Comparison of ENCODE assay signal across 21 cellular contexts in the genomic region with DNA sequence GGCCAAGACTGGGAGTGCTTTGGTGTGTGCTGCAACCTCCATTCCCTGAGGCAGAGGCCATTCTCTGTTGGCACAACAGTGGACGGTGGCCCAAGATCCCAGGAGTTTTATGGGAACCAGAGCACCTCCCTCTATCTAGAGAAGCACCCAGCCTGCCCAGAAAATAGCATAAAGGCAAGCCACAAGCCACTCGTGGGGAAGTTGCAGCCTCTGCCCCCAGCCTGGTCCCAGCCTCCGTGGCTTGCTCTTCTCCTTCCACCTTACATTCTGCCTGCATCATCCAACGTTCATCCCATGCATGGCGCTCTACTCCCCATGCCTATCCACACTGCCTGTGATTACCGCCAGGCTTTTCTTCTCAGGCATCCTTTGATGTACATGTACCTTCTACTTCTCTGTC. TPM values are rescaled to one million over a fixed set of nuclear protein-coding genes. Genes with fewer than 3 reads are reported as not detected.
DNase-seq lines count a peak whose midpoint lies in the region; ATAC-seq and TF ChIP-seq lines count a peak whose summit lies in the region.
"Had no signal": no experiment of that assay in that cellular context is flagged by ENCODE, and none has a peak within 500 bp of the region (broad histone marks: within the 10 kb centered on the region; RNA-seq: fewer than 3 reads in every experiment).

No MANE protein-coding gene starts in this region.

- intact Hi-C loops in activated CD4-positive, alpha-beta T cell treated with anti-CD3 and anti-CD28 coated beads for 36 hours (cut with DNase I, micrococcal nuclease), result no loop called here
- intact Hi-C loops in CD4-positive, alpha-beta memory T cell (cut with micrococcal nuclease), result no loop called here
- intact Hi-C loops in activated T-helper 1 cell treated with anti-CD3 and anti-CD28 coated beads, Interleukin-12 subunit alpha, Interleukin-12 subunit beta, Interleukin-2, Interleukin-4 antibody, amounts not matched to agents 30 ng/mL and 10 ng/mL and 1 ng/mL, durations not matched to agents 14 hours and 24 hours and 36 hours (cut with micrococcal nuclease), result no loop called here

- peak overlapping the region; percentile 27 for H3K27ac Mint-ChIP-seq in activated CD4-positive, alpha-beta T cell treated with anti-CD3 and anti-CD28 coated beads for 36 hours
- peak overlapping the region; percentile 15 to 94 (median 78) for H3K27ac Mint-ChIP-seq in CD4-positive, alpha-beta memory T cell
- peak overlapping the region; percentile 76 for H3K27ac Mint-ChIP-seq in activated T-helper 1 cell treated with anti-CD3 and anti-CD28 coated beads, Interleukin-12 subunit alpha, Interleukin-12 subunit beta, Interleukin-2, Interleukin-4 antibody, amounts not matched to agents 30 ng/mL and 10 ng/mL and 1 ng/mL, durations not matched to agents 14 hours and 24 hours and 36 hours
- peak overlapping the region in 1 of 2 donors; percentile 56 for H3K27ac Mint-ChIP-seq in natural killer cell treated with Interleukin-12 subunit alpha and Interleukin-12 subunit beta and Interleukin-15 and Interleukin-18, amount 100 ng/mL, for 72 hours
- H3K27ac Mint-ChIP-seq: activated naive CD4-positive, alpha-beta T cell treated with anti-CD3 and anti-CD28 coated beads, Interleukin-2, amount 50 U/mL, for 72 hours had no signal

- H3K9me3 Mint-ChIP-seq in activated CD4-positive, alpha-beta T cell treated with anti-CD3 and anti-CD28 coated beads for 36 hours (ENCODE audit: low read depth), result no peaks in the 10 kb centered on the region
- no peaks in the 10 kb centered on the region for H3K9me3 Mint-ChIP-seq in CD4-positive, alpha-beta memory T cell
- no peaks in the 10 kb centered on the region for H3K9me3 Mint-ChIP-seq in activated T-helper 1 cell treated with anti-CD3 and anti-CD28 coated beads, Interleukin-12 subunit alpha, Interleukin-12 subunit beta, Interleukin-2, Interleukin-4 antibody, amounts not matched to agents 30 ng/mL and 10 ng/mL and 1 ng/mL, durations not matched to agents 14 hours and 24 hours and 36 hours
- no peaks in the 10 kb centered on the region for H3K9me3 Mint-ChIP-seq in natural killer cell treated with Interleukin-12 subunit alpha and Interleukin-12 subunit beta and Interleukin-15 and Interleukin-18, amount 100 ng/mL, for 72 hours
- H3K9me3 Mint-ChIP-seq: activated naive CD4-positive, alpha-beta T cell treated with anti-CD3 and anti-CD28 coated beads, Interleukin-2, amount 50 U/mL, for 72 hours had no signal

- no peak overlapping the region for H3K4me3 Mint-ChIP-seq in activated CD4-positive, alpha-beta T cell treated with anti-CD3 and anti-CD28 coated beads for 36 hours
- H3K4me3 Mint-ChIP-seq in CD4-positive, alpha-beta memory T cell, result peak overlapping the region in 2 of 8 donors; percentile 22 to 58
- H3K4me3 Mint-ChIP-seq in activated T-helper 1 cell treated with anti-CD3 and anti-CD28 coated beads, Interleukin-12 subunit alpha, Interleukin-12 subunit beta, Interleukin-2, Interleukin-4 antibody, amounts not matched to agents 30 ng/mL and 10 ng/mL and 1 ng/mL, durations not matched to agents 14 hours and 24 hours and 36 hours, result no peak overlapping the region
- H3K4me3 Mint-ChIP-seq in natural killer cell treated with Interleukin-12 subunit alpha and Interleukin-12 subunit beta and Interleukin-15 and Interleukin-18, amount 100 ng/mL, for 72 hours, result peak overlapping the region; percentile 5

- in situ Hi-C loops in HAP-1 (cut with MboI; ENCODE audit: low sequenced_read_pairs), result no loop called here

- 82% methylated on average over 6 of the region's 6 CpGs for WGBS in suprapubic skin

- peaks cover 53% of the 10 kb centered on the region for H3K36me3 Mint-ChIP-seq in activated CD4-positive, alpha-beta T cell treated with anti-CD3 and anti-CD28 coated beads for 36 hours (ENCODE audit: low read depth)
- H3K36me3 Mint-ChIP-seq in CD4-positive, alpha-beta memory T cell, result peaks cover 52 to 71% of the 10 kb centered on the region in 2 donors
- H3K36me3 Mint-ChIP-seq in activated T-helper 1 cell treated with anti-CD3 and anti-CD28 coated beads, Interleukin-12 subunit alpha, Interleukin-12 subunit beta, Interleukin-2, Interleukin-4 antibody, amounts not matched to agents 30 ng/mL and 10 ng/mL and 1 ng/mL, durations not matched to agents 14 hours and 24 hours and 36 hours (ENCODE audit: low read depth), result peaks cover 78% of the 10 kb centered on the region
- peaks cover 21% of the 10 kb centered on the region for H3K36me3 Mint-ChIP-seq in natural killer cell treated with Interleukin-12 subunit alpha and Interleukin-12 subunit beta and Interleukin-15 and Interleukin-18, amount 100 ng/mL, for 72 hours

- H3K4me1 ChIP-seq in CD4-positive, alpha-beta memory T cell (ENCODE audit: insufficient read depth, low read length), result peaks cover 65% of the 10 kb centered on the region
- H3K4me1 ChIP-seq in suprapubic skin (no peaks in the 10 kb centered on the region), HAP-1 (no peaks in the 10 kb centered on the region)
- H3K4me1 ChIP-seq: tibial artery had no signal

- peaks cover 64% of the 10 kb centered on the region for H3K36me3 ChIP-seq in CD4-positive, alpha-beta memory T cell (ENCODE audit: insufficient read depth, low read length)
- H3K36me3 ChIP-seq in suprapubic skin (peaks cover 83% of the 10 kb centered on the region), HAP-1 (replicated peaks) (peaks cover 42% of the 10 kb centered on the region)

- no peak for ATAC-seq in activated CD4-positive, alpha-beta T cell treated with anti-CD3 and anti-CD28 coated beads for 36 hours
- ATAC-seq in natural killer cell treated with Interleukin-12 subunit alpha and Interleukin-12 subunit beta and Interleukin-15 and Interleukin-18, amount 100 ng/mL, for 72 hours, result no peak
- ATAC-seq: left lobe of liver had no signal

- H3K27ac ChIP-seq in CD4-positive, alpha-beta memory T cell (ENCODE audit: low read depth, low read length), result no peak overlapping the region
- H3K27ac ChIP-seq in suprapubic skin, result no peak overlapping the region
- H3K27ac ChIP-seq: stomach, tibial artery had no signal

- no peaks in the 10 kb centered on the region for H3K27me3 ChIP-seq in CD4-positive, alpha-beta memory T cell (ENCODE audit: insufficient read depth, low read length)
- H3K27me3 ChIP-seq in suprapubic skin (no peaks in the 10 kb centered on the region), HAP-1 (ENCODE audit: low read depth) (no peaks in the 10 kb centered on the region)
- H3K27me3 ChIP-seq: stomach, tibial artery had no signal

- H3K4me1 Mint-ChIP-seq in activated CD4-positive, alpha-beta T cell treated with anti-CD3 and anti-CD28 coated beads for 36 hours, result peaks cover 70% of the 10 kb centered on the region
- peaks cover 49 to 87% (median 68%) of the 10 kb centered on the region in 4 donors for H3K4me1 Mint-ChIP-seq in CD4-positive, alpha-beta memory T cell
- peaks cover 87% of the 10 kb centered on the region for H3K4me1 Mint-ChIP-seq in activated T-helper 1 cell treated with anti-CD3 and anti-CD28 coated beads, Interleukin-12 subunit alpha, Interleukin-12 subunit beta, Interleukin-2, Interleukin-4 antibody, amounts not matched to agents 30 ng/mL and 10 ng/mL and 1 ng/mL, durations not matched to agents 14 hours and 24 hours and 36 hours (ENCODE audit: low read depth)
- peaks cover 36 to 38% of the 10 kb centered on the region in 2 donors for H3K4me1 Mint-ChIP-seq in natural killer cell treated with Interleukin-12 subunit alpha and Interleukin-12 subunit beta and Interleukin-15 and Interleukin-18, amount 100 ng/mL, for 72 hours (ENCODE audit: low read depth in 2 of 2)

- H3K9me3 ChIP-seq in CD4-positive, alpha-beta memory T cell (ENCODE audit: control insufficient read depth in 1 of 2, low read length in 2 of 2), result no peaks in the 10 kb centered on the region
- H3K9me3 ChIP-seq in suprapubic skin (no peaks in the 10 kb centered on the region), HAP-1 (no peaks in the 10 kb centered on the region)
- H3K9me3 ChIP-seq: stomach, tibial artery had no signal

- DNase-seq in activated CD4-positive, alpha-beta T cell treated with anti-CD3 and anti-CD28 coated beads for 36 hours, result no peak
- DNase-seq in activated CD4-positive, alpha-beta T cell treated with anti-CD3 and anti-CD28 coated beads, Interleukin-2, amount 50 U/mL, for 48 hours, result no peak
- DNase-seq in CD4-positive, alpha-beta memory T cell, result no peak
- DNase-seq in activated T-helper 1 cell treated with anti-CD3 and anti-CD28 coated beads, Interleukin-12 subunit alpha, Interleukin-12 subunit beta, Interleukin-2, Interleukin-4 antibody, amounts not matched to agents 30 ng/mL and 10 ng/mL and 1 ng/mL, durations not matched to agents 14 hours and 24 hours and 36 hours (ENCODE audit: low spot score), result no peak
- DNase-seq in natural killer cell treated with Interleukin-12 subunit alpha and Interleukin-12 subunit beta and Interleukin-15 and Interleukin-18, amount 100 ng/mL, for 72 hours (ENCODE audit: low spot score), result peak; percentile 56
- DNase-seq in suprapubic skin (ENCODE audit: low spot score in 2 of 2), result no peak
- DNase-seq in HAP-1 (ENCODE audit: low spot score in 2 of 2), result no peak
- no peak for DNase-seq in stimulated activated CD4-positive, alpha-beta T cell treated with anti-CD3 and anti-CD28 coated beads, Interleukin-2, amount 100 ng/mL, for 48 hours
- DNase-seq: activated CD4-positive, CD25-positive, alpha-beta regulatory T cell treated with anti-CD3 and anti-CD28 coated beads, Interleukin-2, amount 50 U/mL, for 72 hours; central memory CD4-positive, alpha-beta T cell; dermis blood vessel endothelial cell; mesendoderm; NCI-H1105; NCI-H187 treated with DMSO at 0.1 percent for 48 hours; SHP77 treated with DMSO at 0.1 percent for 48 hours; stomach; SW 1271 had no signal

- POLR2A ChIA-PET in activated CD4-positive, alpha-beta T cell treated with anti-CD3 and anti-CD28 coated beads for 36 hours (lab: Charles Lee), result no interaction called here
- POLR2A ChIA-PET in CD4-positive, alpha-beta memory T cell (lab: Charles Lee; ENCODE audit: partially characterized antibody), result interaction anchor here (0.9 kb wide), 1 partner anchor 13 kb away, joined by 5 read pairs; no protein-coding TSS in a partner anchor

- TF ChIP-seq POLR2A in suprapubic skin (IDR thresholded peaks at IDR 0.05), result no peak

- no peaks in the 10 kb centered on the region for H3K27me3 Mint-ChIP-seq in activated CD4-positive, alpha-beta T cell treated with anti-CD3 and anti-CD28 coated beads for 36 hours
- no peaks in the 10 kb centered on the region for H3K27me3 Mint-ChIP-seq in CD4-positive, alpha-beta memory T cell
- no peaks in the 10 kb centered on the region for H3K27me3 Mint-ChIP-seq in activated T-helper 1 cell treated with anti-CD3 and anti-CD28 coated beads, Interleukin-12 subunit alpha, Interleukin-12 subunit beta, Interleukin-2, Interleukin-4 antibody, amounts not matched to agents 30 ng/mL and 10 ng/mL and 1 ng/mL, durations not matched to agents 14 hours and 24 hours and 36 hours (ENCODE audit: insufficient read depth)
- H3K27me3 Mint-ChIP-seq in natural killer cell treated with Interleukin-12 subunit alpha and Interleukin-12 subunit beta and Interleukin-15 and Interleukin-18, amount 100 ng/mL, for 72 hours, result peaks cover 0 to 5% of the 10 kb centered on the region in 2 donors

- TF ChIP-seq EP300 in suprapubic skin (IDR thresholded peaks at IDR 0.05), result no peak

- no peak for TF ChIP-seq CTCF in suprapubic skin (IDR thresholded peaks at IDR 0.05)

- H3K4me3 ChIP-seq in CD4-positive, alpha-beta memory T cell (ENCODE audit: low read length in 2 of 2), result no peak overlapping the region
- no peak overlapping the region for H3K4me3 ChIP-seq in suprapubic skin
- H3K4me3 ChIP-seq in HAP-1, result no peak overlapping the region
- H3K4me3 ChIP-seq: stomach, tibial artery had no signal

- CTCF ChIA-PET in activated CD4-positive, alpha-beta T cell treated with anti-CD3 and anti-CD28 coated beads for 36 hours (lab: Charles Lee), result no interaction called here
- CTCF ChIA-PET in CD4-positive, alpha-beta memory T cell (lab: Charles Lee; ENCODE audit: partially characterized antibody), result no interaction called here

RNA-seq across cellular contexts. Expression of gene IL17RA, which starts 15.8 kb away (rescaled TPM):
- 10 to 100 TPM; 13.1 to 13.3 TPM for total RNA-seq in activated CD4-positive, alpha-beta T cell treated with anti-CD3 and anti-CD28 coated beads for 36 hours
- total RNA-seq in CD4-positive, alpha-beta memory T cell, result 10 to 100 TPM; 71.6 to 77.2 TPM
- 10 to 100 TPM; 19.8 to 39.9 TPM for polyA plus RNA-seq in CD4-positive, alpha-beta memory T cell
- 23.2 and 23.6 TPM in 2 replicates for total RNA-seq in activated T-helper 1 cell treated with anti-CD3 and anti-CD28 coated beads, Interleukin-12 subunit alpha, Interleukin-12 subunit beta, Interleukin-2, Interleukin-4 antibody, amounts not matched to agents 30 ng/mL and 10 ng/mL and 1 ng/mL, durations not matched to agents 14 hours and 24 hours and 36 hours
- 10 to 100 TPM; 26.5 to 70.5 TPM for total RNA-seq in natural killer cell treated with Interleukin-12 subunit alpha and Interleukin-12 subunit beta and Interleukin-15 and Interleukin-18, amount 100 ng/mL, for 72 hours
- total RNA-seq in suprapubic skin, result 10 to 100 TPM; 16.2 to 22.6 (median 21.4) TPM

RNA-seq across cellular contexts. Expression of gene TMEM121B, which starts 20.5 kb away (rescaled TPM):
- total RNA-seq in activated CD4-positive, alpha-beta T cell treated with anti-CD3 and anti-CD28 coated beads for 36 hours, result under 1 TPM; 0.14 to 0.19 TPM
- total RNA-seq in CD4-positive, alpha-beta memory T cell, result under 1 TPM in 1 of 2 experiments, not detected in 1; 0.12 TPM
- polyA plus RNA-seq in CD4-positive, alpha-beta memory T cell, result not detected
- total RNA-seq in activated T-helper 1 cell treated with anti-CD3 and anti-CD28 coated beads, Interleukin-12 subunit alpha, Interleukin-12 subunit beta, Interleukin-2, Interleukin-4 antibody, amounts not matched to agents 30 ng/mL and 10 ng/mL and 1 ng/mL, durations not matched to agents 14 hours and 24 hours and 36 hours, result 0.20 and 0.23 TPM in 2 replicates
- under 1 TPM; 0.14 to 0.31 TPM for total RNA-seq in natural killer cell treated with Interleukin-12 subunit alpha and Interleukin-12 subunit beta and Interleukin-15 and Interleukin-18, amount 100 ng/mL, for 72 hours
- total RNA-seq in suprapubic skin, result 1 to 10 TPM in 3 of 4 donors, under 1 TPM in 1; 0.76 to 1.9 (median 1.6) TPM
- total RNA-seq: osteoblast had no signal

RNA-seq across cellular contexts. Expression of gene HDHD5, which starts 58.5 kb away (rescaled TPM):
- total RNA-seq in activated CD4-positive, alpha-beta T cell treated with anti-CD3 and anti-CD28 coated beads for 36 hours, result 10 to 100 TPM; 51.6 to 69.0 TPM
- 10 to 100 TPM; 23.1 to 23.3 TPM for total RNA-seq in CD4-positive, alpha-beta memory T cell
- polyA plus RNA-seq in CD4-positive, alpha-beta memory T cell, result 10 to 100 TPM; 51.6 to 86.7 TPM
- 39.1 and 42.1 TPM in 2 replicates for total RNA-seq in activated T-helper 1 cell treated with anti-CD3 and anti-CD28 coated beads, Interleukin-12 subunit alpha, Interleukin-12 subunit beta, Interleukin-2, Interleukin-4 antibody, amounts not matched to agents 30 ng/mL and 10 ng/mL and 1 ng/mL, durations not matched to agents 14 hours and 24 hours and 36 hours
- total RNA-seq in natural killer cell treated with Interleukin-12 subunit alpha and Interleukin-12 subunit beta and Interleukin-15 and Interleukin-18, amount 100 ng/mL, for 72 hours, result 10 to 100 TPM; 29.6 to 32.7 TPM
- 10 to 100 TPM; 38.5 to 58.3 (median 44.5) TPM for total RNA-seq in suprapubic skin
